In genomic region chr17:58082870-58083490, GRCh38 we compare ENCODE assay signal across 8 cellular contexts. TPM values are rescaled to one million over a fixed set of nuclear protein-coding genes. Genes with fewer than 3 reads are reported as not detected.
A peak's percentile ranks its signal among the peaks of the same experiment; 100 is the strongest.
DNase-seq lines count a peak whose midpoint lies in the region; ATAC-seq and TF ChIP-seq lines count a peak whose summit lies in the region.

DYNLL2 (plus strand) TSS chr17:58083419; CDS start chr17:58087091, 3,672 bp downstream.

- H3K4me1 Mint-ChIP-seq in activated naive CD4-positive, alpha-beta T cell treated with anti-CD3 and anti-CD28 coated beads, Interleukin-2, amount 10 ng/mL, durations not matched to agents 7 days and 5 days: peaks cover 39% of the 10 kb centered on the region

- peak within 1 kb of the TSS; percentile 92 for H3K27ac Mint-ChIP-seq in activated naive CD4-positive, alpha-beta T cell treated with anti-CD3 and anti-CD28 coated beads, Interleukin-2, amount 10 ng/mL, durations not matched to agents 7 days and 5 days

- H2AFZ ChIP-seq in HCT116 (ENCODE audit: low read depth, low read length, poor library complexity, severe bottlenecking): peak within 1 kb of the TSS; percentile 38

- DNase-seq in HCT116 (ENCODE audit: low read depth, low spot score) (peak; percentile 76), MV-4-11 (lab: John Stamatoyannopoulos, UW) (peak; percentile 69), SK-N-MC (ENCODE audit: low read depth, low spot score) (peak; percentile 37), germinal center (ENCODE audit: low spot score) (peak; percentile 95), non-pigmented ciliary epithelial cell (ENCODE audit: low read depth) (peak; percentile 55), substantia nigra (lab: John Stamatoyannopoulos, UW) (peak; percentile 41 to 93 (median 78))
- DNase-seq in activated naive CD4-positive, alpha-beta T cell treated with anti-CD3 and anti-CD28 coated beads, Interleukin-2, amount 10 ng/mL, durations not matched to agents 7 days and 5 days: peak; percentile 92

- H3K4me1 ChIP-seq in ES-I3 (ENCODE audit: insufficient read depth, low read length) (peaks cover 27% of the 10 kb centered on the region), HCT116 (ENCODE audit: control insufficient read depth in 1 of 2, insufficient read depth in 2 of 2, low read length in 2 of 2) (peaks cover 11 to 19% of the 10 kb centered on the region in 2 experiments)

- H3K27me3 Mint-ChIP-seq in activated naive CD4-positive, alpha-beta T cell treated with anti-CD3 and anti-CD28 coated beads, Interleukin-2, amount 10 ng/mL, durations not matched to agents 7 days and 5 days: peaks cover 38% of the 10 kb centered on the region

- H3K9me2 ChIP-seq in HCT116 (ENCODE audit: insufficient read depth): no peaks in the 10 kb centered on the region

- peak within 1 kb of the TSS; percentile 78 for H3K27ac ChIP-seq in HCT116 (ENCODE audit: low read depth, low read length)
- H3K27ac ChIP-seq in SK-N-MC: peak within 1 kb of the TSS; percentile 68
- peak within 1 kb of the TSS; percentile 90 for H3K27ac ChIP-seq in substantia nigra (ENCODE audit: low read depth, low read length, poor library complexity, severe bottlenecking)

- H3K9ac ChIP-seq in ES-I3 (ENCODE audit: low read depth, low read length) (peak within 1 kb of the TSS; percentile 85), HCT116 (ENCODE audit: low read length) (peak within 1 kb of the TSS; percentile 87), SK-N-MC (ENCODE audit: insufficient read length) (peak within 1 kb of the TSS; percentile 86)

- peaks cover 27% of the 10 kb centered on the region for H3K36me3 Mint-ChIP-seq in activated naive CD4-positive, alpha-beta T cell treated with anti-CD3 and anti-CD28 coated beads, Interleukin-2, amount 10 ng/mL, durations not matched to agents 7 days and 5 days

- peak within 1 kb of the TSS; percentile 91 for H3K4me3 Mint-ChIP-seq in activated naive CD4-positive, alpha-beta T cell treated with anti-CD3 and anti-CD28 coated beads, Interleukin-2, amount 10 ng/mL, durations not matched to agents 7 days and 5 days

- peaks cover 46% of the 10 kb centered on the region for H3K79me2 ChIP-seq in HCT116 (ENCODE audit: insufficient read depth, low read length)

- POLR2A ChIA-PET in HCT116 (lab: Charles Lee): interaction anchor here (0.6 to 1.7 kb wide), 34 partner anchors 11 to 976 kb away, joined by 3 to 28 read pairs (median 4); partner anchors contain the start of genes MRPS23 and SRSF1

- H3K9me3 Mint-ChIP-seq in activated naive CD4-positive, alpha-beta T cell treated with anti-CD3 and anti-CD28 coated beads, Interleukin-2, amount 10 ng/mL, durations not matched to agents 7 days and 5 days: no peaks in the 10 kb centered on the region

- BruUV-seq in HCT116 (replicated peaks; lab: Mats Ljungman, UMichigan): TSS peak; percentile 47

- peak; percentile 85 for ATAC-seq in HCT116

- no peak for TF ChIP-seq CTCF in HCT116 (IDR thresholded peaks at IDR 0.05 in 2 of 3, conservative IDR thresholded peaks at IDR 0.05 in 1 of 3; ENCODE audit: borderline replicate concordance in 1 of 3, insufficient read depth in 1 of 3, low read depth in 2 of 3, low read length in 2 of 3)

- RAD21 ChIA-PET in HCT116 (lab: Charles Lee; ENCODE audit: low non-redundant PET in 1 of 2, low total read pairs in 2 of 2, uncharacterized antibody in 2 of 2, unreplicated experiment in 2 of 2): interaction anchor here in 1 of 2 experiments (1.2 kb wide), 1 partner anchor 223 kb away, joined by 8 read pairs; no protein-coding TSS in a partner anchor

- H4K20me1 ChIP-seq in HCT116 (ENCODE audit: insufficient read depth): peaks cover 40% of the 10 kb centered on the region; the same call in 1 of the 2 replicates

- TF ChIP-seq RAD21 in HCT116 (IDR thresholded peaks at IDR 0.05; ENCODE audit: low read depth): no peak

- H3K4me2 ChIP-seq in HCT116 (ENCODE audit: low read length): peak within 1 kb of the TSS; percentile 96

- H3K9me3 ChIP-seq in ES-I3 (ENCODE audit: control insufficient read depth, insufficient read depth, low read length): no peaks in the 10 kb centered on the region
- no peaks in the 10 kb centered on the region for H3K9me3 ChIP-seq in HCT116 (ENCODE audit: control insufficient read depth in 1 of 2, insufficient read depth in 1 of 2, low read depth in 1 of 2, low read length in 2 of 2)
- no peaks in the 10 kb centered on the region for H3K9me3 ChIP-seq in SK-N-MC (ENCODE audit: low read depth, low read length)

- H3K27me3 ChIP-seq in HCT116 (ENCODE audit: insufficient read depth, low read length): peaks cover under 1% of the 10 kb centered on the region; the same call in 1 of the 2 replicates

- H3K4me3 ChIP-seq in HCT116 (replicated peaks in 1 of 2; ENCODE audit: low read depth in 1 of 2, low read length in 2 of 2) (peak within 1 kb of the TSS; percentile 85 to 87), SK-N-MC (peak within 1 kb of the TSS; percentile 88)

- TF ChIP-seq POLR2A in HCT116 (IDR thresholded peaks at IDR 0.05; ENCODE audit: borderline replicate concordance, extremely low read depth, insufficient read depth, insufficient read length): peak; percentile 71

- intact Hi-C loops in HCT116 (cut with micrococcal nuclease): loop anchor here (5.0 kb wide), 1 partner anchor 61 kb away; no protein-coding TSS in a partner anchor

- CTCF ChIA-PET in HCT116 (lab: Charles Lee): interaction anchor here (0.6 to 1.6 kb wide), 3 partner anchors 15 to 250 kb away, joined by 3 to 7 read pairs (median 3); no protein-coding TSS in a partner anchor
- CTCF ChIA-PET in activated naive CD4-positive, alpha-beta T cell treated with anti-CD3 and anti-CD28 coated beads, Interleukin-2, amount 10 ng/mL, durations not matched to agents 7 days and 5 days (lab: Charles Lee): no interaction called here

- H3K36me3 ChIP-seq in ES-I3 (ENCODE audit: insufficient read depth, low read length) (peaks cover 19% of the 10 kb centered on the region; the same call in 1 of the 2 replicates), HCT116 (ENCODE audit: control insufficient read depth in 1 of 2, insufficient read depth in 2 of 2, low read length in 2 of 2) (peaks cover 26 to 32% of the 10 kb centered on the region in 2 experiments), SK-N-MC (ENCODE audit: insufficient read depth, low read length) (peaks cover 20% of the 10 kb centered on the region)

TF ChIP-seq in HCT116, 20 proteins besides CTCF, POLR2A, EP300 and RAD21:
- TF ChIP-seq SP1 (IDR thresholded peaks at IDR 0.05; ENCODE audit: low read depth) (peak; percentile 63), REST (IDR thresholded peaks at IDR 0.05; ENCODE audit: low read depth) (no peak), TCF7L2 (IDR thresholded peaks at IDR 0.05; ENCODE audit: borderline replicate concordance, extremely low read depth, insufficient read depth, insufficient read length) (no peak), EGR1 (IDR thresholded peaks at IDR 0.05; ENCODE audit: low read depth) (0 out of 2 replicates have a peak, but pooled peaks have one; percentile 26), POLR2AphosphoS5 (IDR thresholded peaks at IDR 0.05; ENCODE audit: low read depth, low read length) (peak; percentile 80)

RNA-seq across cellular contexts. Expression of gene DYNLL2, which starts in this region (rescaled TPM):
- total RNA-seq in HCT116 (2021; ENCODE audit: unreplicated experiment): 54.9 TPM
- polyA plus RNA-seq in HCT116 (2012): 39.1 and 41.2 TPM in 2 replicates

Comparison
In these comparisons a context has a peak if more than half of its experiments do, and no peak if none do; other contexts are left out.
1. Peak in every context shown above with its lines: DNase-seq, ATAC-seq, H3K4me3 ChIP-seq and H3K27ac ChIP-seq.
2. DNase-seq: peak in every context shown above with its lines; median percentile 95 in germinal center; 92 in activated naive CD4-positive, alpha-beta T cell treated with anti-CD3 and anti-CD28 coated beads, Interleukin-2, amount 10 ng/mL, durations not matched to agents 7 days and 5 days; 78 in substantia nigra; 76 in HCT116; 69 in MV-4-11; 55 in non-pigmented ciliary epithelial cell; 37 in SK-N-MC.